Comparison of ENCODE assay signal across 1 cellular context in the genomic region with DNA sequence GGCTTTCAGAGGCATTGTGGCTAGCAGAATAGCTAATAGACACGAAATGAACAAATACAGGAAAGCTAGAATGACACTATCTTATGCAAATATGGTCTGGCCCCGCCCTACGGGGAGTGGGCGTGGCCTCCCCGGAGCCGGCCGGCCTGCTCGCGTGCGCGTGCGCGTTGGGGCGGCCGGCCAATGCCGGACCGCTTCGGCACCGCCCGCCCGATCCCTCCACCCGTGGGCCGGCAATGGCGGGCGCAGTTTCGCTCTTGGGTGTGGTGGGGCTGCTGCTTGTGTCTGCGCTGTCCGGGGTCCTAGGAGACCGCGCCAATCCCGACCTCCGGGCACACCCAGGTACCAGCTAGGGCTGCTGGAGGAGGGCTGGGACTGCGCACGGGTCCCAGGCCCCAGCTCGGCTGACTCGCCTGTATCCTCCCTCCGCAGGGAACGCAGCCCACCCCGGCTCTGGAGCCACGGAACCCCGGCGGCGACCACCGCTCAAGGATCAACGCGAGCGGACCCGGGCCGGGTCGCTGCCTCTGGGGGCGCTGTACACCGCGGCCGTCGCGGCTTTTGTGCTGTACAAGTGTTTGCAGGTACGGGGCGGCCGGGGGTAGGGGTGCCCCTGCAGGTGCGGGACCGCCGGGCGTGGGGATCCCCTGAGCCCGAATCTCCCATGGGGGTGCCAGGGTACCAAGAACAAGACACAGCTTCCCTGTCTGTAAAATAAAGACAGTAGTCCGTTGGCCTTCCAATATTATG.
TF ChIP-seq lines count a peak whose summit lies in the region.

A gene with protein sequence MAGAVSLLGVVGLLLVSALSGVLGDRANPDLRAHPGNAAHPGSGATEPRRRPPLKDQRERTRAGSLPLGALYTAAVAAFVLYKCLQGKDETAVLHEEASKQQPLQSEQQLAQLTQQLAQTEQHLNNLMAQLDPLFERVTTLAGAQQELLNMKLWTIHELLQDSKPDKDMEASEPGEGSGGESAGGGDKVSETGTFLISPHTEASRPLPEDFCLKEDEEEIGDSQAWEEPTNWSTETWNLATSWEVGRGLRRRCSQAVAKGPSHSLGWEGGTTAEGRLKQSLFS (plus strand): TSS at position 149 of the 750 bp plus-strand sequence. CDS start 88 bp downstream, at position 237.

TF ChIP-seq in WTC11, 78 proteins besides CTCF, POLR2A, EP300 and RAD21 (continued from another document and continues in another):
- TF ChIP-seq, protein P1, sequence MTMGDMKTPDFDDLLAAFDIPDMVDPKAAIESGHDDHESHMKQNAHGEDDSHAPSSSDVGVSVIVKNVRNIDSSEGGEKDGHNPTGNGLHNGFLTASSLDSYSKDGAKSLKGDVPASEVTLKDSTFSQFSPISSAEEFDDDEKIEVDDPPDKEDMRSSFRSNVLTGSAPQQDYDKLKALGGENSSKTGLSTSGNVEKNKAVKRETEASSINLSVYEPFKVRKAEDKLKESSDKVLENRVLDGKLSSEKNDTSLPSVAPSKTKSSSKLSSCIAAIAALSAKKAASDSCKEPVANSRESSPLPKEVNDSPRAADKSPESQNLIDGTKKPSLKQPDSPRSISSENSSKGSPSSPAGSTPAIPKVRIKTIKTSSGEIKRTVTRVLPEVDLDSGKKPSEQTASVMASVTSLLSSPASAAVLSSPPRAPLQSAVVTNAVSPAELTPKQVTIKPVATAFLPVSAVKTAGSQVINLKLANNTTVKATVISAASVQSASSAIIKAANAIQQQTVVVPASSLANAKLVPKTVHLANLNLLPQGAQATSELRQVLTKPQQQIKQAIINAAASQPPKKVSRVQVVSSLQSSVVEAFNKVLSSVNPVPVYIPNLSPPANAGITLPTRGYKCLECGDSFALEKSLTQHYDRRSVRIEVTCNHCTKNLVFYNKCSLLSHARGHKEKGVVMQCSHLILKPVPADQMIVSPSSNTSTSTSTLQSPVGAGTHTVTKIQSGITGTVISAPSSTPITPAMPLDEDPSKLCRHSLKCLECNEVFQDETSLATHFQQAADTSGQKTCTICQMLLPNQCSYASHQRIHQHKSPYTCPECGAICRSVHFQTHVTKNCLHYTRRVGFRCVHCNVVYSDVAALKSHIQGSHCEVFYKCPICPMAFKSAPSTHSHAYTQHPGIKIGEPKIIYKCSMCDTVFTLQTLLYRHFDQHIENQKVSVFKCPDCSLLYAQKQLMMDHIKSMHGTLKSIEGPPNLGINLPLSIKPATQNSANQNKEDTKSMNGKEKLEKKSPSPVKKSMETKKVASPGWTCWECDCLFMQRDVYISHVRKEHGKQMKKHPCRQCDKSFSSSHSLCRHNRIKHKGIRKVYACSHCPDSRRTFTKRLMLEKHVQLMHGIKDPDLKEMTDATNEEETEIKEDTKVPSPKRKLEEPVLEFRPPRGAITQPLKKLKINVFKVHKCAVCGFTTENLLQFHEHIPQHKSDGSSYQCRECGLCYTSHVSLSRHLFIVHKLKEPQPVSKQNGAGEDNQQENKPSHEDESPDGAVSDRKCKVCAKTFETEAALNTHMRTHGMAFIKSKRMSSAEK (CRISPR knock-in tag; IDR thresholded peaks at IDR 0.05; ENCODE audit: borderline replicate concordance), result no peak
- TF ChIP-seq, protein P2, sequence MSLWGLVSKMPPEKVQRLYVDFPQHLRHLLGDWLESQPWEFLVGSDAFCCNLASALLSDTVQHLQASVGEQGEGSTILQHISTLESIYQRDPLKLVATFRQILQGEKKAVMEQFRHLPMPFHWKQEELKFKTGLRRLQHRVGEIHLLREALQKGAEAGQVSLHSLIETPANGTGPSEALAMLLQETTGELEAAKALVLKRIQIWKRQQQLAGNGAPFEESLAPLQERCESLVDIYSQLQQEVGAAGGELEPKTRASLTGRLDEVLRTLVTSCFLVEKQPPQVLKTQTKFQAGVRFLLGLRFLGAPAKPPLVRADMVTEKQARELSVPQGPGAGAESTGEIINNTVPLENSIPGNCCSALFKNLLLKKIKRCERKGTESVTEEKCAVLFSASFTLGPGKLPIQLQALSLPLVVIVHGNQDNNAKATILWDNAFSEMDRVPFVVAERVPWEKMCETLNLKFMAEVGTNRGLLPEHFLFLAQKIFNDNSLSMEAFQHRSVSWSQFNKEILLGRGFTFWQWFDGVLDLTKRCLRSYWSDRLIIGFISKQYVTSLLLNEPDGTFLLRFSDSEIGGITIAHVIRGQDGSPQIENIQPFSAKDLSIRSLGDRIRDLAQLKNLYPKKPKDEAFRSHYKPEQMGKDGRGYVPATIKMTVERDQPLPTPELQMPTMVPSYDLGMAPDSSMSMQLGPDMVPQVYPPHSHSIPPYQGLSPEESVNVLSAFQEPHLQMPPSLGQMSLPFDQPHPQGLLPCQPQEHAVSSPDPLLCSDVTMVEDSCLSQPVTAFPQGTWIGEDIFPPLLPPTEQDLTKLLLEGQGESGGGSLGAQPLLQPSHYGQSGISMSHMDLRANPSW (CRISPR knock-in tag; conservative IDR thresholded peaks at IDR 0.05; ENCODE audit: low read depth), result 0 out of 2 replicates have a peak, but pooled peaks have one; percentile 51
- TF ChIP-seq JUN (CRISPR knock-in tag; IDR thresholded peaks at IDR 0.05) (0 out of 2 replicates have a peak, but pooled peaks have one; percentile 41), TCF7 (CRISPR knock-in tag; IDR thresholded peaks at IDR 0.05; ENCODE audit: low read depth) (peak; percentile 73; the same call in 1 of the 2 replicates), PRRX2 (CRISPR knock-in tag; IDR thresholded peaks at IDR 0.05) (peak; percentile 53; the same call in 1 of the 2 replicates), ATF1 (CRISPR knock-in tag; IDR thresholded peaks at IDR 0.05) (no peak), SMAD4 (CRISPR knock-in tag; IDR thresholded peaks at IDR 0.05) (peak; percentile 49; the same call in 1 of the 2 replicates), ZBTB21 (CRISPR knock-in tag; IDR thresholded peaks at IDR 0.05; ENCODE audit: borderline replicate concordance) (peak; percentile 19; the same call in 1 of the 2 replicates), GRHL2 (CRISPR knock-in tag; IDR thresholded peaks at IDR 0.05; ENCODE audit: insufficient replicate concordance, severe bottlenecking) (no peak), NFYB (CRISPR knock-in tag; conservative IDR thresholded peaks at IDR 0.05; ENCODE audit: low read depth) (no peak)
- TF ChIP-seq, protein P3, sequence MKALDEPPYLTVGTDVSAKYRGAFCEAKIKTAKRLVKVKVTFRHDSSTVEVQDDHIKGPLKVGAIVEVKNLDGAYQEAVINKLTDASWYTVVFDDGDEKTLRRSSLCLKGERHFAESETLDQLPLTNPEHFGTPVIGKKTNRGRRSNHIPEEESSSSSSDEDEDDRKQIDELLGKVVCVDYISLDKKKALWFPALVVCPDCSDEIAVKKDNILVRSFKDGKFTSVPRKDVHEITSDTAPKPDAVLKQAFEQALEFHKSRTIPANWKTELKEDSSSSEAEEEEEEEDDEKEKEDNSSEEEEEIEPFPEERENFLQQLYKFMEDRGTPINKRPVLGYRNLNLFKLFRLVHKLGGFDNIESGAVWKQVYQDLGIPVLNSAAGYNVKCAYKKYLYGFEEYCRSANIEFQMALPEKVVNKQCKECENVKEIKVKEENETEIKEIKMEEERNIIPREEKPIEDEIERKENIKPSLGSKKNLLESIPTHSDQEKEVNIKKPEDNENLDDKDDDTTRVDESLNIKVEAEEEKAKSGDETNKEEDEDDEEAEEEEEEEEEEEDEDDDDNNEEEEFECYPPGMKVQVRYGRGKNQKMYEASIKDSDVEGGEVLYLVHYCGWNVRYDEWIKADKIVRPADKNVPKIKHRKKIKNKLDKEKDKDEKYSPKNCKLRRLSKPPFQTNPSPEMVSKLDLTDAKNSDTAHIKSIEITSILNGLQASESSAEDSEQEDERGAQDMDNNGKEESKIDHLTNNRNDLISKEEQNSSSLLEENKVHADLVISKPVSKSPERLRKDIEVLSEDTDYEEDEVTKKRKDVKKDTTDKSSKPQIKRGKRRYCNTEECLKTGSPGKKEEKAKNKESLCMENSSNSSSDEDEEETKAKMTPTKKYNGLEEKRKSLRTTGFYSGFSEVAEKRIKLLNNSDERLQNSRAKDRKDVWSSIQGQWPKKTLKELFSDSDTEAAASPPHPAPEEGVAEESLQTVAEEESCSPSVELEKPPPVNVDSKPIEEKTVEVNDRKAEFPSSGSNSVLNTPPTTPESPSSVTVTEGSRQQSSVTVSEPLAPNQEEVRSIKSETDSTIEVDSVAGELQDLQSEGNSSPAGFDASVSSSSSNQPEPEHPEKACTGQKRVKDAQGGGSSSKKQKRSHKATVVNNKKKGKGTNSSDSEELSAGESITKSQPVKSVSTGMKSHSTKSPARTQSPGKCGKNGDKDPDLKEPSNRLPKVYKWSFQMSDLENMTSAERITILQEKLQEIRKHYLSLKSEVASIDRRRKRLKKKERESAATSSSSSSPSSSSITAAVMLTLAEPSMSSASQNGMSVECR (CRISPR knock-in tag; IDR thresholded peaks at IDR 0.05; ENCODE audit: borderline replicate concordance), result 0 out of 2 replicates have a peak, but pooled peaks have one; percentile 18
- TF ChIP-seq, protein P4, sequence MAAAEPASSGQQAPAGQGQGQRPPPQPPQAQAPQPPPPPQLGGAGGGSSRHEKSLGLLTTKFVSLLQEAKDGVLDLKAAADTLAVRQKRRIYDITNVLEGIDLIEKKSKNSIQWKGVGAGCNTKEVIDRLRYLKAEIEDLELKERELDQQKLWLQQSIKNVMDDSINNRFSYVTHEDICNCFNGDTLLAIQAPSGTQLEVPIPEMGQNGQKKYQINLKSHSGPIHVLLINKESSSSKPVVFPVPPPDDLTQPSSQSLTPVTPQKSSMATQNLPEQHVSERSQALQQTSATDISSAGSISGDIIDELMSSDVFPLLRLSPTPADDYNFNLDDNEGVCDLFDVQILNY (CRISPR knock-in tag; IDR thresholded peaks at IDR 0.05), result peak; percentile 54; the same call in 1 of the 2 replicates
- TF ChIP-seq, protein P5, sequence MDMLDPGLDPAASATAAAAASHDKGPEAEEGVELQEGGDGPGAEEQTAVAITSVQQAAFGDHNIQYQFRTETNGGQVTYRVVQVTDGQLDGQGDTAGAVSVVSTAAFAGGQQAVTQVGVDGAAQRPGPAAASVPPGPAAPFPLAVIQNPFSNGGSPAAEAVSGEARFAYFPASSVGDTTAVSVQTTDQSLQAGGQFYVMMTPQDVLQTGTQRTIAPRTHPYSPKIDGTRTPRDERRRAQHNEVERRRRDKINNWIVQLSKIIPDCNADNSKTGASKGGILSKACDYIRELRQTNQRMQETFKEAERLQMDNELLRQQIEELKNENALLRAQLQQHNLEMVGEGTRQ (CRISPR knock-in tag; IDR thresholded peaks at IDR 0.05), result no peak
- TF ChIP-seq, protein P6, sequence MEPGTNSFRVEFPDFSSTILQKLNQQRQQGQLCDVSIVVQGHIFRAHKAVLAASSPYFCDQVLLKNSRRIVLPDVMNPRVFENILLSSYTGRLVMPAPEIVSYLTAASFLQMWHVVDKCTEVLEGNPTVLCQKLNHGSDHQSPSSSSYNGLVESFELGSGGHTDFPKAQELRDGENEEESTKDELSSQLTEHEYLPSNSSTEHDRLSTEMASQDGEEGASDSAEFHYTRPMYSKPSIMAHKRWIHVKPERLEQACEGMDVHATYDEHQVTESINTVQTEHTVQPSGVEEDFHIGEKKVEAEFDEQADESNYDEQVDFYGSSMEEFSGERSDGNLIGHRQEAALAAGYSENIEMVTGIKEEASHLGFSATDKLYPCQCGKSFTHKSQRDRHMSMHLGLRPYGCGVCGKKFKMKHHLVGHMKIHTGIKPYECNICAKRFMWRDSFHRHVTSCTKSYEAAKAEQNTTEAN (CRISPR knock-in tag; IDR thresholded peaks at IDR 0.05), result no peak
- TF ChIP-seq, protein P7, sequence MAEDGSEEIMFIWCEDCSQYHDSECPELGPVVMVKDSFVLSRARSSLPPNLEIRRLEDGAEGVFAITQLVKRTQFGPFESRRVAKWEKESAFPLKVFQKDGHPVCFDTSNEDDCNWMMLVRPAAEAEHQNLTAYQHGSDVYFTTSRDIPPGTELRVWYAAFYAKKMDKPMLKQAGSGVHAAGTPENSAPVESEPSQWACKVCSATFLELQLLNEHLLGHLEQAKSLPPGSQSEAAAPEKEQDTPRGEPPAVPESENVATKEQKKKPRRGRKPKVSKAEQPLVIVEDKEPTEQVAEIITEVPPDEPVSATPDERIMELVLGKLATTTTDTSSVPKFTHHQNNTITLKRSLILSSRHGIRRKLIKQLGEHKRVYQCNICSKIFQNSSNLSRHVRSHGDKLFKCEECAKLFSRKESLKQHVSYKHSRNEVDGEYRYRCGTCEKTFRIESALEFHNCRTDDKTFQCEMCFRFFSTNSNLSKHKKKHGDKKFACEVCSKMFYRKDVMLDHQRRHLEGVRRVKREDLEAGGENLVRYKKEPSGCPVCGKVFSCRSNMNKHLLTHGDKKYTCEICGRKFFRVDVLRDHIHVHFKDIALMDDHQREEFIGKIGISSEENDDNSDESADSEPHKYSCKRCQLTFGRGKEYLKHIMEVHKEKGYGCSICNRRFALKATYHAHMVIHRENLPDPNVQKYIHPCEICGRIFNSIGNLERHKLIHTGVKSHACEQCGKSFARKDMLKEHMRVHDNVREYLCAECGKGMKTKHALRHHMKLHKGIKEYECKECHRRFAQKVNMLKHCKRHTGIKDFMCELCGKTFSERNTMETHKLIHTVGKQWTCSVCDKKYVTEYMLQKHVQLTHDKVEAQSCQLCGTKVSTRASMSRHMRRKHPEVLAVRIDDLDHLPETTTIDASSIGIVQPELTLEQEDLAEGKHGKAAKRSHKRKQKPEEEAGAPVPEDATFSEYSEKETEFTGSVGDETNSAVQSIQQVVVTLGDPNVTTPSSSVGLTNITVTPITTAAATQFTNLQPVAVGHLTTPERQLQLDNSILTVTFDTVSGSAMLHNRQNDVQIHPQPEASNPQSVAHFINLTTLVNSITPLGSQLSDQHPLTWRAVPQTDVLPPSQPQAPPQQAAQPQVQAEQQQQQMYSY (CRISPR knock-in tag; IDR thresholded peaks at IDR 0.05), result no peak
- TF ChIP-seq, protein P8, sequence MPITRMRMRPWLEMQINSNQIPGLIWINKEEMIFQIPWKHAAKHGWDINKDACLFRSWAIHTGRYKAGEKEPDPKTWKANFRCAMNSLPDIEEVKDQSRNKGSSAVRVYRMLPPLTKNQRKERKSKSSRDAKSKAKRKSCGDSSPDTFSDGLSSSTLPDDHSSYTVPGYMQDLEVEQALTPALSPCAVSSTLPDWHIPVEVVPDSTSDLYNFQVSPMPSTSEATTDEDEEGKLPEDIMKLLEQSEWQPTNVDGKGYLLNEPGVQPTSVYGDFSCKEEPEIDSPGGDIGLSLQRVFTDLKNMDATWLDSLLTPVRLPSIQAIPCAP (CRISPR knock-in tag; IDR thresholded peaks at IDR 0.05), result peak; percentile 75; the same call in 1 of the 2 replicates
- TF ChIP-seq, protein P9, sequence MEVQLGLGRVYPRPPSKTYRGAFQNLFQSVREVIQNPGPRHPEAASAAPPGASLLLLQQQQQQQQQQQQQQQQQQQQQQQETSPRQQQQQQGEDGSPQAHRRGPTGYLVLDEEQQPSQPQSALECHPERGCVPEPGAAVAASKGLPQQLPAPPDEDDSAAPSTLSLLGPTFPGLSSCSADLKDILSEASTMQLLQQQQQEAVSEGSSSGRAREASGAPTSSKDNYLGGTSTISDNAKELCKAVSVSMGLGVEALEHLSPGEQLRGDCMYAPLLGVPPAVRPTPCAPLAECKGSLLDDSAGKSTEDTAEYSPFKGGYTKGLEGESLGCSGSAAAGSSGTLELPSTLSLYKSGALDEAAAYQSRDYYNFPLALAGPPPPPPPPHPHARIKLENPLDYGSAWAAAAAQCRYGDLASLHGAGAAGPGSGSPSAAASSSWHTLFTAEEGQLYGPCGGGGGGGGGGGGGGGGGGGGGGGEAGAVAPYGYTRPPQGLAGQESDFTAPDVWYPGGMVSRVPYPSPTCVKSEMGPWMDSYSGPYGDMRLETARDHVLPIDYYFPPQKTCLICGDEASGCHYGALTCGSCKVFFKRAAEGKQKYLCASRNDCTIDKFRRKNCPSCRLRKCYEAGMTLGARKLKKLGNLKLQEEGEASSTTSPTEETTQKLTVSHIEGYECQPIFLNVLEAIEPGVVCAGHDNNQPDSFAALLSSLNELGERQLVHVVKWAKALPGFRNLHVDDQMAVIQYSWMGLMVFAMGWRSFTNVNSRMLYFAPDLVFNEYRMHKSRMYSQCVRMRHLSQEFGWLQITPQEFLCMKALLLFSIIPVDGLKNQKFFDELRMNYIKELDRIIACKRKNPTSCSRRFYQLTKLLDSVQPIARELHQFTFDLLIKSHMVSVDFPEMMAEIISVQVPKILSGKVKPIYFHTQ (CRISPR knock-in tag; IDR thresholded peaks at IDR 0.05), result no peak
